Comparison of ENCODE assay signal across 18 cellular contexts in genomic region chr5:164051745-164052144, GRCh38.
DNase-seq lines count a peak whose midpoint lies in the region; ATAC-seq and TF ChIP-seq lines count a peak whose summit lies in the region.
"Had no signal": no experiment of that assay in that cellular context is flagged by ENCODE, and none has a peak within 500 bp of the region (broad histone marks: within the 10 kb centered on the region; RNA-seq: fewer than 3 reads in every experiment).

No MANE protein-coding gene starts in this region.

- no peaks in the 10 kb centered on the region for H4K20me1 ChIP-seq in osteoblast (ENCODE audit: insufficient read depth, low read length)

- H3K4me1 ChIP-seq in SJSA1 (replicated peaks) (peaks cover 21% of the 10 kb centered on the region), osteoblast (ENCODE audit: insufficient read depth, low read length) (peaks cover 11% of the 10 kb centered on the region)
- H3K4me1 ChIP-seq: Peyer's patch had no signal

- H3K27me3 ChIP-seq in SJSA1 (replicated peaks), result no peaks in the 10 kb centered on the region
- H3K27me3 ChIP-seq in osteoblast (ENCODE audit: insufficient read depth, low read length), result no peaks in the 10 kb centered on the region
- H3K27me3 ChIP-seq: MG63, Peyer's patch had no signal

- DNase-seq in AG08396 (ENCODE audit: low spot score), result peak; percentile 5
- peak in 1 of 2 experiments; percentile 50 for DNase-seq in SJSA1 (ENCODE audit: low read depth in 1 of 2, low spot score in 2 of 2)
- peak; percentile 32 for DNase-seq in dedifferentiated amniotic fluid mesenchymal stem cell (ENCODE audit: extremely low spot score)
- no peak for DNase-seq in osteoblast (ENCODE audit: insufficient read length, low spot score, missing footprints)
- no peak for DNase-seq in middle frontal gyrus (ENCODE audit: extremely low spot score, low spot score)
- DNase-seq in activated T-cell treated with anti-CD3 and anti-CD28 coated beads, Interleukin-2, amount 50 U/mL, for 72 hours, result no peak
- no peak for DNase-seq in SKM-1 (lab: John Stamatoyannopoulos, UW; ENCODE audit: unreplicated experiment)
- DNase-seq: Calu3; CD4-positive, CD25-positive, alpha-beta regulatory T cell; DMS79 treated with DMSO at 0.1 percent for 48 hours; MG63; NCI-H1092 treated with DMSO at 0.1 percent for 48 hours; NCI-H1694 treated with DMSO at 0.1 percent for 48 hours; NCI-H510A; Peyer's patch; SHP77 had no signal

- H3K27ac Mint-ChIP-seq in activated T-cell treated with anti-CD3 and anti-CD28 coated beads, Interleukin-2, amount 50 U/mL, for 72 hours, result no peak overlapping the region
- H3K27ac Mint-ChIP-seq: CD4-positive, CD25-positive, alpha-beta regulatory T cell had no signal

- no peak overlapping the region for H3K4me3 Mint-ChIP-seq in activated T-cell treated with anti-CD3 and anti-CD28 coated beads, Interleukin-2, amount 50 U/mL, for 72 hours
- H3K4me3 Mint-ChIP-seq: CD4-positive, CD25-positive, alpha-beta regulatory T cell had no signal

- no peaks in the 10 kb centered on the region for H3K27me3 Mint-ChIP-seq in activated T-cell treated with anti-CD3 and anti-CD28 coated beads, Interleukin-2, amount 50 U/mL, for 72 hours (ENCODE audit: low read depth)

- H3K79me2 ChIP-seq in osteoblast (ENCODE audit: insufficient read depth, low read length), result no peaks in the 10 kb centered on the region

- peaks cover 0 to 2% of the 10 kb centered on the region in 2 donors for H3K36me3 Mint-ChIP-seq in activated T-cell treated with anti-CD3 and anti-CD28 coated beads, Interleukin-2, amount 50 U/mL, for 72 hours (ENCODE audit: insufficient read depth in 2 of 2)
- H3K36me3 Mint-ChIP-seq: CD4-positive, CD25-positive, alpha-beta regulatory T cell had no signal

- no peaks in the 10 kb centered on the region for H3K36me3 ChIP-seq in SJSA1
- no peaks in the 10 kb centered on the region for H3K36me3 ChIP-seq in osteoblast (ENCODE audit: insufficient read depth, low read length)
- H3K36me3 ChIP-seq: Peyer's patch had no signal

- H2AFZ ChIP-seq in osteoblast (ENCODE audit: low read length), result no peak overlapping the region

- peaks cover 2 to 3% of the 10 kb centered on the region in 2 donors for H3K9me3 Mint-ChIP-seq in activated T-cell treated with anti-CD3 and anti-CD28 coated beads, Interleukin-2, amount 50 U/mL, for 72 hours

- H3K4me2 ChIP-seq in osteoblast (ENCODE audit: insufficient read depth, low read length), result peak overlapping the region; percentile 38
- H3K4me2 ChIP-seq: KMS-11 had no signal

- H3K27ac ChIP-seq in SJSA1 (peak overlapping the region; percentile 69), osteoblast (ENCODE audit: low read depth, low read length) (peak overlapping the region; percentile 67)
- H3K27ac ChIP-seq: KMS-11, Peyer's patch had no signal

- no peak overlapping the region for H3K4me3 ChIP-seq in SJSA1
- H3K4me3 ChIP-seq in osteoblast (ENCODE audit: insufficient read depth, low read length), result no peak overlapping the region
- H3K4me3 ChIP-seq: MG63, Peyer's patch had no signal

- H3K9me3 ChIP-seq in SJSA1 (replicated peaks) (no peaks in the 10 kb centered on the region), osteoblast (ENCODE audit: low read depth, low read length) (no peaks in the 10 kb centered on the region)
- H3K9me3 ChIP-seq: MG63, Peyer's patch had no signal

- TF ChIP-seq CTCF in osteoblast (IDR thresholded peaks at IDR 0.05; ENCODE audit: extremely low read depth, low read depth, low read length), result no peak

- no peaks in the 10 kb centered on the region for H3K4me1 Mint-ChIP-seq in activated T-cell treated with anti-CD3 and anti-CD28 coated beads, Interleukin-2, amount 50 U/mL, for 72 hours (ENCODE audit: low read depth)
- H3K4me1 Mint-ChIP-seq: CD4-positive, CD25-positive, alpha-beta regulatory T cell had no signal

- ATAC-seq in activated T-cell treated with anti-CD3 and anti-CD28 coated beads, Interleukin-2, amount 50 U/mL, for 72 hours (replicated peaks in 1 of 2), result no peak
- ATAC-seq in HG03565 (IDR thresholded peaks at IDR 0.05; ENCODE audit: unreplicated experiment), result no peak

Comparison
In these comparisons a context has a peak if more than half of its experiments do, and no peak if none do; other contexts are left out.
1. DNase-seq: peak in AG08396 (single experiment) and dedifferentiated amniotic fluid mesenchymal stem cell (single experiment); none in osteoblast (single experiment), middle frontal gyrus (single experiment), activated T-cell treated with anti-CD3 and anti-CD28 coated beads, Interleukin-2, amount 50 U/mL, for 72 hours (0 of 2) and SKM-1 (single experiment).